ENCODE assay signal across 13 cellular contexts in genomic region chr9:136049451-136050265, GRCh38. TPM values are rescaled to one million over a fixed set of nuclear protein-coding genes. Genes with fewer than 3 reads are reported as not detected.
DNase-seq lines count a peak whose midpoint lies in the region; ATAC-seq and TF ChIP-seq lines count a peak whose summit lies in the region.
"Had no signal": no experiment of that assay in that cellular context is flagged by ENCODE, and none has a peak within 500 bp of the region (broad histone marks: within the 10 kb centered on the region; RNA-seq: fewer than 3 reads in every experiment).

No MANE protein-coding gene starts in this region.

- no peak overlapping the region for H4K8ac ChIP-seq in H9 (replicated peaks; ENCODE audit: insufficient read length, low read depth, low read length)

- H3K4me3 ChIP-seq in BE2C (ENCODE audit: low read depth, low read length) (no peak overlapping the region), neutrophil (ENCODE audit: low read depth in 1 of 2, low read length in 1 of 2) (peak overlapping the region; percentile 82 to 98)

- no peak overlapping the region for H2BK120ac ChIP-seq in H9 (ENCODE audit: low read depth, low read length, poor library complexity, severe bottlenecking)

- H3T11ph ChIP-seq in H9 (ENCODE audit: low read length): no peak overlapping the region

- no peaks in the 10 kb centered on the region for H3K9me3 ChIP-seq in BE2C
- H3K9me3 ChIP-seq in H9 (ENCODE audit: control insufficient read depth, low read depth, low read length): no peaks in the 10 kb centered on the region
- H3K9me3 ChIP-seq in neutrophil: no peaks in the 10 kb centered on the region
- H3K9me3 ChIP-seq: ascending aorta, prostate gland, stomach had no signal

- H3K27ac ChIP-seq in H9 (ENCODE audit: insufficient read length, low read depth, low read length) (no peak overlapping the region), cingulate gyrus (ENCODE audit: low read depth, low read length) (peak overlapping the region; percentile 96), neutrophil (peak overlapping the region; percentile 98)
- H3K27ac ChIP-seq: ascending aorta had no signal

- H3K36me3 Mint-ChIP-seq in H9 (ENCODE audit: insufficient read depth in 1 of 3, low read depth in 3 of 3): peaks cover 0 to 11% (median 0%) of the 10 kb centered on the region in 3 experiments; a peak in 2 of 7 replicates
- H3K36me3 Mint-ChIP-seq in activated T-helper 1 cell treated with anti-CD3 and anti-CD28 coated beads, Interleukin-12 subunit alpha, Interleukin-12 subunit beta, Interleukin-2, Interleukin-4 antibody, amounts not matched to agents 30 ng/mL and 10 ng/mL and 1 ng/mL, durations not matched to agents 14 hours and 24 hours and 36 hours (ENCODE audit: low read depth): no peaks in the 10 kb centered on the region

- no peak overlapping the region for H3K4ac ChIP-seq in H9 (ENCODE audit: low read depth, low read length)

- no peak overlapping the region for H2BK5ac ChIP-seq in H9 (ENCODE audit: insufficient read length, low read length)

- H3K79me2 ChIP-seq in H9 (ENCODE audit: insufficient read depth, low read length): no peaks in the 10 kb centered on the region

- no peaks in the 10 kb centered on the region for H4K20me1 ChIP-seq in H9 (ENCODE audit: control insufficient read depth, insufficient read depth, insufficient read length)

- peaks cover 7% of the 10 kb centered on the region for H3K23me2 ChIP-seq in H9 (ENCODE audit: insufficient read length, low read depth, low read length, poor library complexity, severe bottlenecking)

- H3K9me3 Mint-ChIP-seq in H9: no peaks in the 10 kb centered on the region
- H3K9me3 Mint-ChIP-seq in activated T-helper 1 cell treated with anti-CD3 and anti-CD28 coated beads, Interleukin-12 subunit alpha, Interleukin-12 subunit beta, Interleukin-2, Interleukin-4 antibody, amounts not matched to agents 30 ng/mL and 10 ng/mL and 1 ng/mL, durations not matched to agents 14 hours and 24 hours and 36 hours: no peaks in the 10 kb centered on the region

- DNase-seq in BE2C (peak; percentile 9), H9 (no peak), posterior vena cava (ENCODE audit: low spot score) (no peak)
- DNase-seq in effector CD8-positive, alpha-beta T cell (lab: John Stamatoyannopoulos, UW): no peak
- DNase-seq in activated T-helper 1 cell treated with anti-CD3 and anti-CD28 coated beads, Interleukin-12 subunit alpha, Interleukin-12 subunit beta, Interleukin-2, Interleukin-4 antibody, amounts not matched to agents 30 ng/mL and 10 ng/mL and 1 ng/mL, durations not matched to agents 14 hours and 24 hours and 36 hours (ENCODE audit: low spot score): no peak
- DNase-seq: NCI-H774, stomach, WERI-Rb-1 had no signal

- intact Hi-C loops in activated T-helper 1 cell treated with anti-CD3 and anti-CD28 coated beads, Interleukin-12 subunit alpha, Interleukin-12 subunit beta, Interleukin-2, Interleukin-4 antibody, amounts not matched to agents 30 ng/mL and 10 ng/mL and 1 ng/mL, durations not matched to agents 14 hours and 24 hours and 36 hours (cut with micrococcal nuclease): no loop called here
- intact Hi-C loops in posterior vena cava (cut with DNase I): loop anchor here in 1 of 2 donors (5.0 kb wide), 2 partner anchors 422 to 1117 kb away; no protein-coding TSS in a partner anchor

- H3K79me1 ChIP-seq in H9 (ENCODE audit: insufficient read depth, low read depth, low read length, poor library complexity, severe bottlenecking): no peaks in the 10 kb centered on the region

- H2AFZ ChIP-seq in H9 (ENCODE audit: low read length): no peak overlapping the region

- no peaks in the 10 kb centered on the region for H3K27me3 Mint-ChIP-seq in H9 (ENCODE audit: low read depth)
- H3K27me3 Mint-ChIP-seq in activated T-helper 1 cell treated with anti-CD3 and anti-CD28 coated beads, Interleukin-12 subunit alpha, Interleukin-12 subunit beta, Interleukin-2, Interleukin-4 antibody, amounts not matched to agents 30 ng/mL and 10 ng/mL and 1 ng/mL, durations not matched to agents 14 hours and 24 hours and 36 hours (ENCODE audit: insufficient read depth): peaks cover 12% of the 10 kb centered on the region

- H3K4me2 ChIP-seq in H9 (ENCODE audit: insufficient read depth, insufficient read length, low read length): no peak overlapping the region

- no peak for ATAC-seq in HG03432 (IDR thresholded peaks at IDR 0.05; ENCODE audit: unreplicated experiment)

- H3K36me3 ChIP-seq in BE2C (no peaks in the 10 kb centered on the region), neutrophil (peaks cover 42% of the 10 kb centered on the region)
- H3K36me3 ChIP-seq: prostate gland had no signal

- H2BK15ac ChIP-seq in H9 (ENCODE audit: low read depth, low read length): no peak overlapping the region

- H2BK20ac ChIP-seq in H9 (ENCODE audit: low read depth, low read length, poor library complexity, severe bottlenecking): no peak overlapping the region

- no peak overlapping the region for H3K18ac ChIP-seq in H9 (ENCODE audit: insufficient read length, low read depth, low read length)

- no CpG with 5 or more reads among the region's 65 CpGs for whole genome bisulfite sequencing in H9 (ENCODE audit: extremely low coverage, insufficient read length, low lambda C conversion rate)

- no peak overlapping the region for H2BK12ac ChIP-seq in H9 (ENCODE audit: insufficient read length, low read depth, low read length)

- no peak overlapping the region for H3K9ac ChIP-seq in H9 (ENCODE audit: extremely low read depth, insufficient read length, low read length)

- H3K27me3 ChIP-seq in BE2C: no peaks in the 10 kb centered on the region
- no peaks in the 10 kb centered on the region for H3K27me3 ChIP-seq in H9 (ENCODE audit: insufficient read depth, low read length)
- peaks cover 20% of the 10 kb centered on the region for H3K27me3 ChIP-seq in neutrophil
- H3K27me3 ChIP-seq: ascending aorta, stomach had no signal

- TF ChIP-seq CTCF in BE2C (IDR thresholded peaks at IDR 0.05; ENCODE audit: low read depth, low read length): no peak
- TF ChIP-seq CTCF in H9 (conservative IDR thresholded peaks at IDR 0.05): no peak
- TF ChIP-seq CTCF in neutrophil (IDR thresholded peaks at IDR 0.05): no peak

- H3K4me3 Mint-ChIP-seq in H9: peak overlapping the region; percentile 54 to 65; a peak in 4 of 5 replicates
- no peak overlapping the region for H3K4me3 Mint-ChIP-seq in activated T-helper 1 cell treated with anti-CD3 and anti-CD28 coated beads, Interleukin-12 subunit alpha, Interleukin-12 subunit beta, Interleukin-2, Interleukin-4 antibody, amounts not matched to agents 30 ng/mL and 10 ng/mL and 1 ng/mL, durations not matched to agents 14 hours and 24 hours and 36 hours

- no peak overlapping the region for H3K23ac ChIP-seq in H9 (ENCODE audit: insufficient read length, low read depth, low read length)

- H2AK5ac ChIP-seq in H9 (ENCODE audit: insufficient read length, low read length): no peak overlapping the region

- H3K4me1 ChIP-seq in BE2C: peaks cover 5% of the 10 kb centered on the region
- no peaks in the 10 kb centered on the region for H3K4me1 ChIP-seq in H9 (ENCODE audit: insufficient read depth, low read length)
- H3K4me1 ChIP-seq in neutrophil (ENCODE audit: control insufficient read depth in 1 of 2, insufficient read depth in 1 of 2, low read depth in 1 of 2, low read length in 1 of 2): peaks cover 72 to 79% of the 10 kb centered on the region in 2 experiments

- no peak overlapping the region for H4K91ac ChIP-seq in H9 (ENCODE audit: insufficient read length, low read depth, low read length)

- H4K5ac ChIP-seq in H9 (ENCODE audit: insufficient read length, low read depth, low read length): no peak overlapping the region

- H3K14ac ChIP-seq in H9 (ENCODE audit: insufficient read depth, low read length): no peak overlapping the region

- no peak overlapping the region for H3K56ac ChIP-seq in H9 (ENCODE audit: insufficient read length, low read depth, low read length)

- H3K4me1 Mint-ChIP-seq in H9: peaks cover 11 to 22% of the 10 kb centered on the region in 2 experiments
- no peaks in the 10 kb centered on the region for H3K4me1 Mint-ChIP-seq in activated T-helper 1 cell treated with anti-CD3 and anti-CD28 coated beads, Interleukin-12 subunit alpha, Interleukin-12 subunit beta, Interleukin-2, Interleukin-4 antibody, amounts not matched to agents 30 ng/mL and 10 ng/mL and 1 ng/mL, durations not matched to agents 14 hours and 24 hours and 36 hours (ENCODE audit: low read depth)

- no peak overlapping the region for H3K27ac Mint-ChIP-seq in H9
- no peak overlapping the region for H3K27ac Mint-ChIP-seq in activated T-helper 1 cell treated with anti-CD3 and anti-CD28 coated beads, Interleukin-12 subunit alpha, Interleukin-12 subunit beta, Interleukin-2, Interleukin-4 antibody, amounts not matched to agents 30 ng/mL and 10 ng/mL and 1 ng/mL, durations not matched to agents 14 hours and 24 hours and 36 hours

RNA-seq across cellular contexts. Expression of gene NACC2, which starts 45.4 kb away (rescaled TPM):
- polyA plus RNA-seq in BE2C (2012; ENCODE audit: insufficient read depth, insufficient read length, low read depth): 7.1 TPM
- total RNA-seq in H9 (2021): 11.5 TPM in 2 replicates
- total RNA-seq in activated T-helper 1 cell treated with anti-CD3 and anti-CD28 coated beads, Interleukin-12 subunit alpha, Interleukin-12 subunit beta, Interleukin-2, Interleukin-4 antibody, amounts not matched to agents 30 ng/mL and 10 ng/mL and 1 ng/mL, durations not matched to agents 14 hours and 24 hours and 36 hours: 3.7 and 4.0 TPM in 2 replicates
- total RNA-seq in posterior vena cava: 10 to 100 TPM; 73.5 to 77.7 TPM
